In genomic region chr22:31160328-31160978, GRCh38 we compare ENCODE assay signal across 9 cellular contexts. TPM values are rescaled to one million over a fixed set of nuclear protein-coding genes. Genes with fewer than 3 reads are reported as not detected.
DNase-seq lines count a peak whose midpoint lies in the region; ATAC-seq, FAIRE-seq and TF ChIP-seq lines count a peak whose summit lies in the region.
"Had no signal": no experiment of that assay in that cellular context is flagged by ENCODE, and none has a peak within 500 bp of the region (broad histone marks: within the 10 kb centered on the region; RNA-seq: fewer than 3 reads in every experiment).

No MANE protein-coding gene starts in this region.

- POLR2A ChIA-PET in endothelial cell of umbilical vein (lab: Charles Lee) = interaction anchor here (0.6 kb wide), 3 partner anchors 9 to 359 kb away, joined by 3 to 7 read pairs (median 4); partner anchors contain the start of gene SMTN

- H3K4me3 Mint-ChIP-seq in T-helper 1 cell treated with Interleukin-12 subunit alpha and Interleukin-12 subunit beta and Interleukin-4 antibody, amounts not matched to agents 30 μg/mL and 1 μg/mL, for 36 hours = peak overlapping the region; percentile 100
- peak overlapping the region; percentile 86 for H3K4me3 Mint-ChIP-seq in natural killer cell treated with Interleukin-12 subunit alpha and Interleukin-12 subunit beta and Interleukin-15 and Interleukin-18, amount 100 ng/mL, for 72 hours

- dilution Hi-C loops in endothelial cell of umbilical vein (cut with MboI; ENCODE audit: extremely low pct_ligation_motif_present, low sequenced_read_pairs) = no loop called here

- H3K4me1 ChIP-seq in endothelial cell of umbilical vein (ENCODE audit: control insufficient read depth, extremely low read depth, insufficient read depth, low read length) = peaks cover 26% of the 10 kb centered on the region

- intact Hi-C loops in endothelial cell of umbilical vein (cut with micrococcal nuclease) = loop anchor here (5.0 kb wide), 1 partner anchor 72 kb away; no protein-coding TSS in a partner anchor

- H3K27me3 Mint-ChIP-seq in T-helper 1 cell treated with Interleukin-12 subunit alpha and Interleukin-12 subunit beta and Interleukin-4 antibody, amounts not matched to agents 30 μg/mL and 1 μg/mL, for 36 hours (ENCODE audit: low read depth) = peaks cover 13% of the 10 kb centered on the region
- H3K27me3 Mint-ChIP-seq in natural killer cell treated with Interleukin-12 subunit alpha and Interleukin-12 subunit beta and Interleukin-15 and Interleukin-18, amount 100 ng/mL, for 72 hours = no peaks in the 10 kb centered on the region

- peak overlapping the region; percentile 34 for H3K27ac ChIP-seq in endothelial cell of umbilical vein (ENCODE audit: insufficient read depth, low read depth, low read length)

- no peak for TF ChIP-seq CTCF in endothelial cell of umbilical vein (IDR thresholded peaks at IDR 0.05; ENCODE audit: extremely low read depth in 1 of 2, insufficient read depth in 1 of 2, low read depth in 1 of 2, low read length in 2 of 2)

- BruUV-seq in endothelial cell of umbilical vein (replicated peaks; lab: Mats Ljungman, UMichigan) = TSS peak; percentile 41

- H3K9ac ChIP-seq in endothelial cell of umbilical vein (replicated peaks; ENCODE audit: extremely low read depth, insufficient read depth, low read length) = peak overlapping the region; percentile 68

- H3K36me3 ChIP-seq in endothelial cell of umbilical vein (ENCODE audit: control insufficient read depth in 2 of 2, extremely low read depth in 1 of 2, insufficient read depth in 2 of 2, low read length in 2 of 2) = peaks cover under 1 to 3% of the 10 kb centered on the region in 2 experiments

- peak overlapping the region; percentile 46 for H2AFZ ChIP-seq in endothelial cell of umbilical vein (ENCODE audit: low read depth, low read length)

- CTCF ChIA-PET in endothelial cell of umbilical vein (lab: Charles Lee) = interaction anchor here (1.0 to 17.9 kb wide), 9 partner anchors 8 to 112 kb away, joined by 3 to 231 read pairs (median 8); partner anchors contain the start of genes LIMK2, PLA2G3 and SELENOM

- no peaks in the 10 kb centered on the region for H3K9me3 Mint-ChIP-seq in T-helper 1 cell treated with Interleukin-12 subunit alpha and Interleukin-12 subunit beta and Interleukin-4 antibody, amounts not matched to agents 30 μg/mL and 1 μg/mL, for 36 hours
- no peaks in the 10 kb centered on the region for H3K9me3 Mint-ChIP-seq in natural killer cell treated with Interleukin-12 subunit alpha and Interleukin-12 subunit beta and Interleukin-15 and Interleukin-18, amount 100 ng/mL, for 72 hours

- peak overlapping the region; percentile 17 to 79 (median 52) for H3K4me3 ChIP-seq in endothelial cell of umbilical vein (replicated peaks in 1 of 3; ENCODE audit: insufficient read depth in 1 of 3, low read depth in 1 of 3, low read length in 3 of 3)

- no peaks in the 10 kb centered on the region for H3K27me3 ChIP-seq in endothelial cell of umbilical vein (ENCODE audit: control insufficient read depth in 2 of 2, insufficient read depth in 2 of 2, low read length in 2 of 2)

- no peaks in the 10 kb centered on the region for H4K20me1 ChIP-seq in endothelial cell of umbilical vein (replicated peaks; ENCODE audit: control insufficient read depth, extremely low read depth, insufficient read depth, low read length)

- no peaks in the 10 kb centered on the region for H3K9me1 ChIP-seq in endothelial cell of umbilical vein (replicated peaks; ENCODE audit: control insufficient read depth, extremely low read depth, insufficient read depth, low read length)

- TF ChIP-seq POLR2A in endothelial cell of umbilical vein (IDR thresholded peaks at IDR 0.05; ENCODE audit: low read depth, low read length) = no peak

- H3K4me2 ChIP-seq in endothelial cell of umbilical vein (ENCODE audit: insufficient read depth, low read length) = peak overlapping the region; percentile 95

- H3K4me1 Mint-ChIP-seq in T-helper 1 cell treated with Interleukin-12 subunit alpha and Interleukin-12 subunit beta and Interleukin-4 antibody, amounts not matched to agents 30 μg/mL and 1 μg/mL, for 36 hours (ENCODE audit: low read depth) = peaks cover 28% of the 10 kb centered on the region
- H3K4me1 Mint-ChIP-seq in natural killer cell treated with Interleukin-12 subunit alpha and Interleukin-12 subunit beta and Interleukin-15 and Interleukin-18, amount 100 ng/mL, for 72 hours (ENCODE audit: low read depth in 2 of 2) = peaks cover 26 to 37% of the 10 kb centered on the region in 2 donors

- peak overlapping the region; percentile 98 for H3K27ac Mint-ChIP-seq in T-helper 1 cell treated with Interleukin-12 subunit alpha and Interleukin-12 subunit beta and Interleukin-4 antibody, amounts not matched to agents 30 μg/mL and 1 μg/mL, for 36 hours
- H3K27ac Mint-ChIP-seq in natural killer cell treated with Interleukin-12 subunit alpha and Interleukin-12 subunit beta and Interleukin-15 and Interleukin-18, amount 100 ng/mL, for 72 hours = peak overlapping the region; percentile 92 to 98

- H3K9me3 ChIP-seq in endothelial cell of umbilical vein (replicated peaks; ENCODE audit: control insufficient read depth, insufficient read depth, low read length) = no peaks in the 10 kb centered on the region

- ATAC-seq in HG02763 (IDR thresholded peaks at IDR 0.05; ENCODE audit: unreplicated experiment) (peak; percentile 23), GM18519 (IDR thresholded peaks at IDR 0.05; ENCODE audit: low FRiP score, unreplicated experiment) (no peak)
- peak; percentile 45 to 52 for ATAC-seq in natural killer cell treated with Interleukin-12 subunit alpha and Interleukin-12 subunit beta and Interleukin-15 and Interleukin-18, amount 100 ng/mL, for 72 hours

- H3K79me2 ChIP-seq in endothelial cell of umbilical vein (ENCODE audit: control insufficient read depth, insufficient read depth, low read length) = peaks cover 31% of the 10 kb centered on the region

- no peak for FAIRE-seq in endothelial cell of umbilical vein (lab: Jason Lieb, UNC)

- peak; percentile 24 for DNase-seq in ELF-1 (ENCODE audit: low read depth, low spot score)
- peak; percentile 55 for DNase-seq in endothelial cell of umbilical vein (ENCODE audit: low read depth, low spot score)
- no peak for DNase-seq in natural killer cell treated with Interleukin-12 subunit alpha and Interleukin-12 subunit beta and Interleukin-15 and Interleukin-18, amount 100 ng/mL, for 72 hours (ENCODE audit: low spot score)
- DNase-seq in NOMO-1 (lab: John Stamatoyannopoulos, UW; ENCODE audit: unreplicated experiment in 2 of 2) = no peak
- no peak for DNase-seq in NCI-H1694 treated with DMSO at 0.1 percent for 48 hours (lab: John Stamatoyannopoulos, UW)

- H3K36me3 Mint-ChIP-seq in T-helper 1 cell treated with Interleukin-12 subunit alpha and Interleukin-12 subunit beta and Interleukin-4 antibody, amounts not matched to agents 30 μg/mL and 1 μg/mL, for 36 hours (ENCODE audit: low read depth) = peaks cover 6% of the 10 kb centered on the region
- H3K36me3 Mint-ChIP-seq in natural killer cell treated with Interleukin-12 subunit alpha and Interleukin-12 subunit beta and Interleukin-15 and Interleukin-18, amount 100 ng/mL, for 72 hours = no peaks in the 10 kb centered on the region

RNA-seq across cellular contexts. Expression of gene RNF185, which starts 0.5 kb away (rescaled TPM):
- 28.5 and 29.7 TPM in 2 replicates for total RNA-seq in endothelial cell of umbilical vein
- 30.5 and 35.4 TPM in 2 replicates for polyA plus RNA-seq in endothelial cell of umbilical vein
- 25.3 and 30.1 TPM in 2 replicates for polyA plus RNA-seq in endothelial cell of umbilical vein (2011; cell fraction: cytosol; rRNA removed)
- polyA plus RNA-seq in endothelial cell of umbilical vein (2011; cell fraction: nucleus; rRNA removed) = 33.8 and 35.9 TPM in 2 replicates
- 20.5 and 24.0 TPM in 2 replicates for polyA plus RNA-seq in endothelial cell of umbilical vein (2012)
- polyA minus RNA-seq in endothelial cell of umbilical vein = 47.5 and 49.4 TPM in 2 replicates
- 5.9 TPM for polyA minus RNA-seq in endothelial cell of umbilical vein (2011; cell fraction: cytosol; rRNA and poly(A)+ RNA removed)
- polyA minus RNA-seq in endothelial cell of umbilical vein (2011; cell fraction: nucleus; rRNA and poly(A)+ RNA removed) = 13.4 and 16.1 TPM in 2 replicates
- 10 to 100 TPM; 22.1 to 31.2 TPM for total RNA-seq in natural killer cell treated with Interleukin-12 subunit alpha and Interleukin-12 subunit beta and Interleukin-15 and Interleukin-18, amount 100 ng/mL, for 72 hours

RNA-seq across cellular contexts. Expression of gene PLA2G3, which starts 20.1 kb away (rescaled TPM):
- 0.75 and 1.0 TPM in 2 replicates for total RNA-seq in endothelial cell of umbilical vein
- polyA plus RNA-seq in endothelial cell of umbilical vein = 0.84 and 0.91 TPM in 2 replicates
- polyA plus RNA-seq in endothelial cell of umbilical vein (2011; cell fraction: cytosol; rRNA removed) = 0.50 and 0.55 TPM in 2 replicates
- polyA plus RNA-seq in endothelial cell of umbilical vein (2011; cell fraction: nucleus; rRNA removed) = 0.43 and 0.49 TPM in 2 replicates
- 0.16 and 0.25 TPM in 2 replicates for polyA plus RNA-seq in endothelial cell of umbilical vein (2012)
- 0.41 and 0.76 TPM in 2 replicates for polyA minus RNA-seq in endothelial cell of umbilical vein
- not detected for polyA minus RNA-seq in endothelial cell of umbilical vein (2011; cell fraction: cytosol; rRNA and poly(A)+ RNA removed)
- polyA minus RNA-seq in endothelial cell of umbilical vein (2011; cell fraction: nucleus; rRNA and poly(A)+ RNA removed) = 0.14 and 0.29 TPM in 2 replicates
- not detected for total RNA-seq in natural killer cell treated with Interleukin-12 subunit alpha and Interleukin-12 subunit beta and Interleukin-15 and Interleukin-18, amount 100 ng/mL, for 72 hours
- total RNA-seq: T-helper 2 cell treated with Interferon-gamma antibody and Interleukin-4, amounts not matched to agents 100 ng/mL and 5 ng/mL, for 36 hours had no signal

RNA-seq across cellular contexts. Expression of gene INPP5J, which starts 37.7 kb away (rescaled TPM):
- total RNA-seq in endothelial cell of umbilical vein = 0.49 and 0.65 TPM in 2 replicates
- polyA plus RNA-seq in endothelial cell of umbilical vein = 0.43 and 0.59 TPM in 2 replicates
- polyA plus RNA-seq in endothelial cell of umbilical vein (2011; cell fraction: cytosol; rRNA removed) = 0.25 and 0.45 TPM in 2 replicates
- 2.2 and 2.4 TPM in 2 replicates for polyA plus RNA-seq in endothelial cell of umbilical vein (2011; cell fraction: nucleus; rRNA removed)
- polyA plus RNA-seq in endothelial cell of umbilical vein (2012) = 0.32 and 0.44 TPM in 2 replicates
- 0.39 and 1.0 TPM in 2 replicates for polyA minus RNA-seq in endothelial cell of umbilical vein
- polyA minus RNA-seq in endothelial cell of umbilical vein (2011; cell fraction: cytosol; rRNA and poly(A)+ RNA removed) = 5.3 TPM
- polyA minus RNA-seq in endothelial cell of umbilical vein (2011; cell fraction: nucleus; rRNA and poly(A)+ RNA removed) = 0.53 and 0.58 TPM in 2 replicates
- total RNA-seq in natural killer cell treated with Interleukin-12 subunit alpha and Interleukin-12 subunit beta and Interleukin-15 and Interleukin-18, amount 100 ng/mL, for 72 hours = under 1 TPM in 1 of 2 donors, not detected in 1; 0.19 TPM
- total RNA-seq: T-helper 2 cell treated with Interferon-gamma antibody and Interleukin-4, amounts not matched to agents 100 ng/mL and 5 ng/mL, for 36 hours had no signal

RNA-seq across cellular contexts. Expression of gene LIMK2, which starts 51.6 kb away (rescaled TPM):
- total RNA-seq in endothelial cell of umbilical vein = 71.7 and 76.7 TPM in 2 replicates
- polyA plus RNA-seq in endothelial cell of umbilical vein = 19.4 and 23.2 TPM in 2 replicates
- polyA plus RNA-seq in endothelial cell of umbilical vein (2011; cell fraction: cytosol; rRNA removed) = 18.1 and 19.6 TPM in 2 replicates
- 86.3 and 93.0 TPM in 2 replicates for polyA plus RNA-seq in endothelial cell of umbilical vein (2011; cell fraction: nucleus; rRNA removed)
- polyA plus RNA-seq in endothelial cell of umbilical vein (2012) = 29.6 and 37.8 TPM in 2 replicates
- polyA minus RNA-seq in endothelial cell of umbilical vein = 46.1 and 47.6 TPM in 2 replicates
- 1.6 TPM for polyA minus RNA-seq in endothelial cell of umbilical vein (2011; cell fraction: cytosol; rRNA and poly(A)+ RNA removed)
- polyA minus RNA-seq in endothelial cell of umbilical vein (2011; cell fraction: nucleus; rRNA and poly(A)+ RNA removed) = 47.3 and 65.9 TPM in 2 replicates
- 100 to 1,000 TPM; 390 to 657 TPM for total RNA-seq in natural killer cell treated with Interleukin-12 subunit alpha and Interleukin-12 subunit beta and Interleukin-15 and Interleukin-18, amount 100 ng/mL, for 72 hours

RNA-seq across cellular contexts. Expression of gene SELENOM, which starts 53.1 kb away (rescaled TPM):
- 29.6 TPM in 2 replicates for total RNA-seq in endothelial cell of umbilical vein
- 87.1 and 132 TPM in 2 replicates for polyA plus RNA-seq in endothelial cell of umbilical vein
- 35.4 and 66.1 TPM in 2 replicates for polyA plus RNA-seq in endothelial cell of umbilical vein (2011; cell fraction: cytosol; rRNA removed)
- polyA plus RNA-seq in endothelial cell of umbilical vein (2011; cell fraction: nucleus; rRNA removed) = 27.3 and 31.4 TPM in 2 replicates
- polyA plus RNA-seq in endothelial cell of umbilical vein (2012) = 26.4 and 50.3 TPM in 2 replicates
- polyA minus RNA-seq in endothelial cell of umbilical vein = 12.0 and 16.9 TPM in 2 replicates
- 1.4 TPM for polyA minus RNA-seq in endothelial cell of umbilical vein (2011; cell fraction: cytosol; rRNA and poly(A)+ RNA removed)
- 9.3 and 15.6 TPM in 2 replicates for polyA minus RNA-seq in endothelial cell of umbilical vein (2011; cell fraction: nucleus; rRNA and poly(A)+ RNA removed)
- 1 to 10 TPM; 4.4 to 6.0 TPM for total RNA-seq in natural killer cell treated with Interleukin-12 subunit alpha and Interleukin-12 subunit beta and Interleukin-15 and Interleukin-18, amount 100 ng/mL, for 72 hours

Comparison
In these comparisons a context has a peak if more than half of its experiments do, and no peak if none do; other contexts are left out.
1. DNase-seq: peak in ELF-1 (single experiment) and endothelial cell of umbilical vein (single experiment); none in natural killer cell treated with Interleukin-12 subunit alpha and Interleukin-12 subunit beta and Interleukin-15 and Interleukin-18, amount 100 ng/mL, for 72 hours (single experiment), NOMO-1 (0 of 2) and NCI-H1694 treated with DMSO at 0.1 percent for 48 hours (single experiment).